11 cellular contexts compared by ENCODE assay signal in genomic region chr3:23760871-23761373, GRCh38. TPM values are rescaled to one million over a fixed set of nuclear protein-coding genes. Genes with fewer than 3 reads are reported as not detected.
DNase-seq lines count a peak whose midpoint lies in the region; ATAC-seq and TF ChIP-seq lines count a peak whose summit lies in the region.
"Had no signal": no experiment of that assay in that cellular context is flagged by ENCODE, and none has a peak within 500 bp of the region (broad histone marks: within the 10 kb centered on the region; RNA-seq: fewer than 3 reads in every experiment).

No MANE protein-coding gene starts in this region.

- H3K36me3 ChIP-seq in Karpas-422 (ENCODE audit: insufficient read depth, low read length): no peaks in the 10 kb centered on the region
- H3K36me3 ChIP-seq in osteoblast (ENCODE audit: insufficient read depth, low read length): no peaks in the 10 kb centered on the region
- H3K36me3 ChIP-seq: gastrocnemius medialis had no signal

- intact Hi-C loops in MCF 10A (cut with micrococcal nuclease): loop anchor here (1.0 to 5.0 kb wide), 2 partner anchors 314 to 578 kb away; no protein-coding TSS in a partner anchor

- DNase-seq in activated CD8-positive, alpha-beta memory T cell treated with anti-CD3 and anti-CD28 coated beads, Interleukin-2, amount 10 ng/mL, durations not matched to agents 7 days and 5 days: no peak
- no peak for DNase-seq in activated CD8-positive, alpha-beta memory T cell treated with anti-CD3 and anti-CD28 coated beads for 24 hours
- DNase-seq in Karpas-422: no peak
- DNase-seq in osteoblast (ENCODE audit: insufficient read length, low spot score, missing footprints): peak; percentile 45
- no peak for DNase-seq in RKO (ENCODE audit: low spot score)
- DNase-seq in caudate nucleus (lab: John Stamatoyannopoulos, UW): no peak
- DNase-seq in MCF 10A (ENCODE audit: unreplicated experiment): no peak
- DNase-seq: gastrocnemius medialis, NCI-H1436 treated with DMSO at 0.1 percent for 48 hours, T1000 had no signal

- no peak overlapping the region for H3K4me3 Mint-ChIP-seq in activated CD8-positive, alpha-beta memory T cell treated with anti-CD3 and anti-CD28 coated beads, Interleukin-2, amount 10 ng/mL, durations not matched to agents 7 days and 5 days
- no peak overlapping the region for H3K4me3 Mint-ChIP-seq in MCF 10A (ENCODE audit: unreplicated experiment)

- no peaks in the 10 kb centered on the region for H3K9me3 Mint-ChIP-seq in activated CD8-positive, alpha-beta memory T cell treated with anti-CD3 and anti-CD28 coated beads, Interleukin-2, amount 10 ng/mL, durations not matched to agents 7 days and 5 days (ENCODE audit: low read depth)
- no peaks in the 10 kb centered on the region for H3K9me3 Mint-ChIP-seq in MCF 10A (ENCODE audit: unreplicated experiment)

- H4K20me1 ChIP-seq in Karpas-422 (ENCODE audit: insufficient read depth, low read depth, low read length) (no peaks in the 10 kb centered on the region), osteoblast (ENCODE audit: insufficient read depth, low read length) (no peaks in the 10 kb centered on the region)

- no peaks in the 10 kb centered on the region for H3K9me2 ChIP-seq in Karpas-422 (replicated peaks; ENCODE audit: insufficient read depth, low read length)

- peak overlapping the region; percentile 24; the same call in 1 of the 2 replicates for H3K4me3 ChIP-seq in Karpas-422 (ENCODE audit: low read length)
- no peak overlapping the region for H3K4me3 ChIP-seq in osteoblast (ENCODE audit: insufficient read depth, low read length)
- H3K4me3 ChIP-seq: gastrocnemius medialis had no signal

- CTCF ChIA-PET in activated CD8-positive, alpha-beta memory T cell treated with anti-CD3 and anti-CD28 coated beads, Interleukin-2, amount 10 ng/mL, durations not matched to agents 7 days and 5 days (lab: Charles Lee): interaction anchor here (1.2 to 1.5 kb wide), 3 partner anchors 9 to 28 kb away, joined by 3 to 4 read pairs (median 3); no protein-coding TSS in a partner anchor
- CTCF ChIA-PET in MCF 10A (lab: Yijun Ruan, JAX): interaction anchor here (0.5 to 2.3 kb wide), 5 partner anchors 11 to 299 kb away, joined by 3 to 11 read pairs (median 3); no protein-coding TSS in a partner anchor

- H3K4me1 Mint-ChIP-seq in activated CD8-positive, alpha-beta memory T cell treated with anti-CD3 and anti-CD28 coated beads, Interleukin-2, amount 10 ng/mL, durations not matched to agents 7 days and 5 days: peaks cover 31% of the 10 kb centered on the region
- H3K4me1 Mint-ChIP-seq in MCF 10A (ENCODE audit: insufficient read depth, unreplicated experiment): no peaks in the 10 kb centered on the region

- H3K36me3 Mint-ChIP-seq in activated CD8-positive, alpha-beta memory T cell treated with anti-CD3 and anti-CD28 coated beads, Interleukin-2, amount 10 ng/mL, durations not matched to agents 7 days and 5 days: no peaks in the 10 kb centered on the region
- H3K36me3 Mint-ChIP-seq in MCF 10A (ENCODE audit: insufficient read depth, unreplicated experiment): peaks cover 7% of the 10 kb centered on the region

- H3K27me3 ChIP-seq in Karpas-422 (ENCODE audit: low read length): no peaks in the 10 kb centered on the region
- H3K27me3 ChIP-seq in osteoblast (ENCODE audit: insufficient read depth, low read length): no peaks in the 10 kb centered on the region
- H3K27me3 ChIP-seq: gastrocnemius medialis had no signal

- POLR2A ChIA-PET in MCF 10A (lab: Yijun Ruan, JAX): interaction anchor here (0.6 kb wide), 2 partner anchors 235 to 334 kb away, joined by 3 read pairs; no protein-coding TSS in a partner anchor

- H3K27me3 Mint-ChIP-seq in activated CD8-positive, alpha-beta memory T cell treated with anti-CD3 and anti-CD28 coated beads, Interleukin-2, amount 10 ng/mL, durations not matched to agents 7 days and 5 days: peaks cover 35% of the 10 kb centered on the region
- no peaks in the 10 kb centered on the region for H3K27me3 Mint-ChIP-seq in MCF 10A (ENCODE audit: insufficient read depth, unreplicated experiment)

- H3K79me2 ChIP-seq in Karpas-422 (ENCODE audit: low read length) (no peaks in the 10 kb centered on the region), osteoblast (ENCODE audit: insufficient read depth, low read length) (no peaks in the 10 kb centered on the region)

- TF ChIP-seq CTCF in osteoblast (IDR thresholded peaks at IDR 0.05; ENCODE audit: extremely low read depth, low read depth, low read length) (no peak), MCF 10A (IDR thresholded peaks at IDR 0.05; ENCODE audit: unreplicated experiment) (no peak)

- H3K4me2 ChIP-seq in Karpas-422 (ENCODE audit: low read depth, low read length, poor library complexity, severe bottlenecking): peak overlapping the region; percentile 34
- H3K4me2 ChIP-seq in osteoblast (ENCODE audit: insufficient read depth, low read length): no peak overlapping the region

- H3K4me1 ChIP-seq in Karpas-422 (ENCODE audit: low read length) (peaks cover 53% of the 10 kb centered on the region), osteoblast (ENCODE audit: insufficient read depth, low read length) (peaks cover 10% of the 10 kb centered on the region)
- H3K4me1 ChIP-seq: gastrocnemius medialis had no signal

- H3K9me3 ChIP-seq in Karpas-422 (ENCODE audit: low read length) (no peaks in the 10 kb centered on the region), osteoblast (ENCODE audit: low read depth, low read length) (no peaks in the 10 kb centered on the region)
- H3K9me3 ChIP-seq: gastrocnemius medialis had no signal

- no TSS peak for BruUV-seq in MCF 10A (replicated peaks; lab: Mats Ljungman, UMichigan)

- H3K27ac ChIP-seq in Karpas-422 (ENCODE audit: low read length) (peak overlapping the region; percentile 87), osteoblast (ENCODE audit: low read depth, low read length) (no peak overlapping the region), caudate nucleus (ENCODE audit: low read depth, low read length) (no peak overlapping the region)
- H3K27ac ChIP-seq: gastrocnemius medialis had no signal

- no peak for ATAC-seq in activated CD8-positive, alpha-beta memory T cell treated with anti-CD3 and anti-CD28 coated beads, Interleukin-2, amount 10 ng/mL, durations not matched to agents 7 days and 5 days
- peak; percentile 49 for ATAC-seq in HG02610 (IDR thresholded peaks at IDR 0.05; ENCODE audit: unreplicated experiment)
- ATAC-seq: gastrocnemius medialis had no signal

- peak overlapping the region; percentile 9; the same call in 1 of the 2 replicates for H2AFZ ChIP-seq in Karpas-422 (ENCODE audit: low read length)
- H2AFZ ChIP-seq in osteoblast (ENCODE audit: low read length): no peak overlapping the region

- peak overlapping the region; percentile 47 for H3K9ac ChIP-seq in Karpas-422 (ENCODE audit: low read length)

- peak overlapping the region; percentile 46 for H3K27ac Mint-ChIP-seq in activated CD8-positive, alpha-beta memory T cell treated with anti-CD3 and anti-CD28 coated beads, Interleukin-2, amount 10 ng/mL, durations not matched to agents 7 days and 5 days
- no peak overlapping the region for H3K27ac Mint-ChIP-seq in MCF 10A (ENCODE audit: low read depth, unreplicated experiment)

RNA-seq across cellular contexts. Expression of gene UBE2E1, which starts 44.8 kb away (rescaled TPM):
- 10 to 100 TPM; 55.6 to 58.5 TPM for total RNA-seq in activated CD8-positive, alpha-beta memory T cell treated with anti-CD3 and anti-CD28 coated beads, Interleukin-2, amount 10 ng/mL, durations not matched to agents 7 days and 5 days
- total RNA-seq in Karpas-422 (2014; rRNA removed; shearing (Covaris generic); ENCODE audit: low replicate concordance): 104 and 200 TPM in 2 replicates
- total RNA-seq in osteoblast (89.0 and 98.1 TPM in 2 replicates), MCF 10A (2022) (128 and 130 TPM in 2 replicates)
